In genomic region chr5:8340739-8341344, GRCh38 we compare ENCODE assay signal across 10 cellular contexts.
A peak's percentile ranks its signal among the peaks of the same experiment; 100 is the strongest.
DNase-seq lines count a peak whose midpoint lies in the region; ATAC-seq and TF ChIP-seq lines count a peak whose summit lies in the region.
"Had no signal": no experiment of that assay in that cellular context is flagged by ENCODE, and none has a peak within 500 bp of the region (broad histone marks: within the 10 kb centered on the region; RNA-seq: fewer than 3 reads in every experiment).

No MANE protein-coding gene starts in this region.

- TF ChIP-seq CTCF in astrocyte of the spinal cord (IDR thresholded peaks at IDR 0.05; ENCODE audit: low read depth, low read length) = peak; percentile 39

- H3K9me3 Mint-ChIP-seq in activated CD4-positive, alpha-beta memory T cell treated with anti-CD3 and anti-CD28 coated beads for 36 hours = peaks cover 3% of the 10 kb centered on the region

- no peak overlapping the region for H3K4me3 Mint-ChIP-seq in activated CD4-positive, alpha-beta memory T cell treated with anti-CD3 and anti-CD28 coated beads for 36 hours

- CTCF ChIA-PET in activated CD4-positive, alpha-beta memory T cell treated with anti-CD3 and anti-CD28 coated beads for 36 hours (lab: Charles Lee) = no interaction called here

- no peak for ATAC-seq in HG02610 (IDR thresholded peaks at IDR 0.05; ENCODE audit: unreplicated experiment)
- no peak for ATAC-seq in HG03025 (IDR thresholded peaks at IDR 0.05; ENCODE audit: low FRiP score, unreplicated experiment)
- ATAC-seq: HCT116 had no signal

- no peak overlapping the region for H3K4me3 ChIP-seq in astrocyte of the spinal cord (ENCODE audit: low read depth, low read length)

- no peak overlapping the region for H3K27ac Mint-ChIP-seq in activated CD4-positive, alpha-beta memory T cell treated with anti-CD3 and anti-CD28 coated beads for 36 hours

- POLR2A ChIA-PET in activated CD4-positive, alpha-beta memory T cell treated with anti-CD3 and anti-CD28 coated beads for 36 hours (lab: Charles Lee) = no interaction called here

- no peaks in the 10 kb centered on the region for H3K36me3 Mint-ChIP-seq in activated CD4-positive, alpha-beta memory T cell treated with anti-CD3 and anti-CD28 coated beads for 36 hours

- in situ Hi-C loops in astrocyte of the spinal cord (cut with HindIII; ENCODE audit: low sequenced_read_pairs) = no loop called here

- H3K4me1 Mint-ChIP-seq in activated CD4-positive, alpha-beta memory T cell treated with anti-CD3 and anti-CD28 coated beads for 36 hours (ENCODE audit: low read depth) = no peaks in the 10 kb centered on the region

- no peaks in the 10 kb centered on the region for H3K27me3 Mint-ChIP-seq in activated CD4-positive, alpha-beta memory T cell treated with anti-CD3 and anti-CD28 coated beads for 36 hours

- intact Hi-C loops in activated CD4-positive, alpha-beta memory T cell treated with anti-CD3 and anti-CD28 coated beads for 36 hours (cut with micrococcal nuclease) = no loop called here

- DNase-seq in COR-L47 (lab: John Stamatoyannopoulos, UW) (peak; percentile 12), HT-29 (ENCODE audit: low spot score) (peak; percentile 38), astrocyte of the spinal cord (ENCODE audit: low read depth, low spot score) (peak; percentile 5), midbrain (lab: John Stamatoyannopoulos, UW) (peak; percentile 26), 8988T (no peak)
- no peak for DNase-seq in activated CD4-positive, alpha-beta memory T cell treated with anti-CD3 and anti-CD28 coated beads for 36 hours
- DNase-seq: left cardiac atrium had no signal

Comparison
In these comparisons a context has a peak if more than half of its experiments do, and no peak if none do; other contexts are left out.
1. DNase-seq: peak in COR-L47 (single experiment), HT-29 (single experiment), astrocyte of the spinal cord (single experiment) and midbrain (single experiment); none in activated CD4-positive, alpha-beta memory T cell treated with anti-CD3 and anti-CD28 coated beads for 36 hours (single experiment) and 8988T (single experiment).